Comparison of ENCODE assay signal across 25 cellular contexts in the genomic region with DNA sequence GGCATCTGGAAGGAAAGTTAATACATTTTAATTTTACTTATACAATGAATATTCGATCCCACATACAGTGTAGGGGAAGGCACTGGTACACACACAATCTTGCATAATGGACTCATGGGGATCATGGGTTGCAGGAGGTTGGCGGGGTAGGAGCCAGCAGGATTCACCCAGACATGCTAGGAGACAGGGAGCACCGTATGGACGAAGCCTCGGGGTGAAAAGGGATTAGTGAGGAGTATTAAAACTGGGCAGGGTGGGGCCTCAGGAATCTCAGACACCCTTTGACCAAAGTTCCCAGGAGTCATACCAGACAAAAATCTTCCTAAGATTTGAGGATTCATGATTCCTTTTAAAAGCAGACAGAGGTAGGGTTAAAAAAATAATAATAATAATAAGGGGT.
"Had no signal": no experiment of that assay in that cellular context is flagged by ENCODE, and none has a peak within 500 bp of the region (broad histone marks: within the 10 kb centered on the region; RNA-seq: fewer than 3 reads in every experiment).

No MANE protein-coding gene starts in this region.

- H3K27ac ChIP-seq: brain microvascular endothelial cell, cardiac muscle cell, PC-9 had no signal

- H3K4me3 ChIP-seq: cardiac muscle cell, PC-9 had no signal

- H3K4me2 ChIP-seq: PC-9 had no signal

- ATAC-seq: activated T-cell treated with anti-CD3 and anti-CD28 coated beads, Interleukin-2, amount 50 U/mL, for 72 hours; T-helper 17 cell had no signal

- H3K4me3 Mint-ChIP-seq: activated CD4-positive, alpha-beta memory T cell treated with anti-CD3 and anti-CD28 coated beads for 36 hours; activated CD4-positive, alpha-beta T cell treated with anti-CD3 and anti-CD28 coated beads, Interleukin-2, amount 10 ng/mL, durations not matched to agents 7 days and 5 days; activated naive CD4-positive, alpha-beta T cell treated with anti-CD3 and anti-CD28 coated beads, Interleukin-2, amount 10 ng/mL, durations not matched to agents 7 days and 5 days; activated naive CD8-positive, alpha-beta T cell treated with anti-CD3 and anti-CD28 coated beads for 36 hours; activated T-cell treated with anti-CD3 and anti-CD28 coated beads, Interleukin-2, amount 50 U/mL, for 72 hours; T-helper 17 cell had no signal

- H3K27ac Mint-ChIP-seq: activated CD4-positive, alpha-beta memory T cell treated with anti-CD3 and anti-CD28 coated beads for 36 hours; activated CD4-positive, alpha-beta T cell treated with anti-CD3 and anti-CD28 coated beads, Interleukin-2, amount 10 ng/mL, durations not matched to agents 7 days and 5 days; activated naive CD4-positive, alpha-beta T cell treated with anti-CD3 and anti-CD28 coated beads, Interleukin-2, amount 10 ng/mL, durations not matched to agents 7 days and 5 days; activated naive CD8-positive, alpha-beta T cell treated with anti-CD3 and anti-CD28 coated beads for 36 hours; activated T-cell treated with anti-CD3 and anti-CD28 coated beads, Interleukin-2, amount 50 U/mL, for 72 hours; activated T-helper 2 cell treated with anti-CD3 and anti-CD28 coated beads, Interferon-gamma antibody, Interleukin-2, Interleukin-4, amounts not matched to agents 10 μg/mL and 5 μg/mL and 100 μg/mL, durations not matched to agents 14 hours and 24 hours and 36 hours; T-helper 17 cell had no signal

- DNase-seq: activated CD4-positive, alpha-beta memory T cell treated with anti-CD3 and anti-CD28 coated beads for 36 hours; activated CD4-positive, alpha-beta T cell treated with anti-CD3 and anti-CD28 coated beads, Interleukin-2, amount 10 ng/mL, durations not matched to agents 7 days and 5 days; activated CD4-positive, CD25-positive, alpha-beta regulatory T cell; activated CD8-positive, alpha-beta memory T cell treated with anti-CD3 and anti-CD28 coated beads for 24 hours; activated gamma-delta T cell treated with Interleukin-2 at 50 U/mL for 16 hours; activated naive CD4-positive, alpha-beta T cell treated with anti-CD3 and anti-CD28 coated beads, Interleukin-2, amount 10 ng/mL, durations not matched to agents 7 days and 5 days; activated naive CD8-positive, alpha-beta T cell treated with anti-CD3 and anti-CD28 coated beads for 36 hours; activated T-cell treated with anti-CD3 and anti-CD28 coated beads for 4 hours; activated T-cell treated with anti-CD3 and anti-CD28 coated beads, Interleukin-2, amount 50 U/mL, for 72 hours; brain microvascular endothelial cell; Kasumi-1; NCI-H1048; NCI-H146; NCI-H1930; NCI-H2107; NCI-H2171 treated with DMSO at 0.1 percent for 48 hours; NCI-H345; NCI-H510A; NCI-H526 treated with DMSO at 0.1 percent for 48 hours; PC-9; SIG-M5; T-helper 17 cell; T-helper 9 cell had no signal

- H3K4me1 Mint-ChIP-seq: activated naive CD8-positive, alpha-beta T cell treated with anti-CD3 and anti-CD28 coated beads for 36 hours; T-helper 17 cell had no signal

- H2AFZ ChIP-seq: PC-9 had no signal

- H3K36me3 Mint-ChIP-seq: activated CD4-positive, alpha-beta memory T cell treated with anti-CD3 and anti-CD28 coated beads for 36 hours; activated naive CD4-positive, alpha-beta T cell treated with anti-CD3 and anti-CD28 coated beads, Interleukin-2, amount 10 ng/mL, durations not matched to agents 7 days and 5 days; activated naive CD8-positive, alpha-beta T cell treated with anti-CD3 and anti-CD28 coated beads for 36 hours had no signal

- H3K36me3 ChIP-seq: brain microvascular endothelial cell, cardiac muscle cell had no signal

- H3K27me3 ChIP-seq: brain microvascular endothelial cell, cardiac muscle cell had no signal

- H3K9me3 Mint-ChIP-seq: activated CD4-positive, alpha-beta memory T cell treated with anti-CD3 and anti-CD28 coated beads for 36 hours; activated CD4-positive, alpha-beta T cell treated with anti-CD3 and anti-CD28 coated beads, Interleukin-2, amount 10 ng/mL, durations not matched to agents 7 days and 5 days; activated naive CD4-positive, alpha-beta T cell treated with anti-CD3 and anti-CD28 coated beads, Interleukin-2, amount 10 ng/mL, durations not matched to agents 7 days and 5 days; activated naive CD8-positive, alpha-beta T cell treated with anti-CD3 and anti-CD28 coated beads for 36 hours; activated T-cell treated with anti-CD3 and anti-CD28 coated beads, Interleukin-2, amount 50 U/mL, for 72 hours; activated T-helper 2 cell treated with anti-CD3 and anti-CD28 coated beads, Interferon-gamma antibody, Interleukin-2, Interleukin-4, amounts not matched to agents 10 μg/mL and 5 μg/mL and 100 μg/mL, durations not matched to agents 14 hours and 24 hours and 36 hours had no signal
